34 cellular contexts compared by ENCODE assay signal in genomic region chr12:127942981-127943380, GRCh38.
"Had no signal": no experiment of that assay in that cellular context is flagged by ENCODE, and none has a peak within 500 bp of the region (broad histone marks: within the 10 kb centered on the region; RNA-seq: fewer than 3 reads in every experiment).

No MANE protein-coding gene starts in this region.

- H3K27me3 ChIP-seq: MG63 had no signal

- H3K9ac ChIP-seq: KMS-11 had no signal

- H3K4me2 ChIP-seq: KMS-11 had no signal

- H3K27ac ChIP-seq: KMS-11 had no signal

- H3K36me3 ChIP-seq: MG63 had no signal

- H3K4me3 ChIP-seq: MG63 had no signal

- DNase-seq: Karpas-422, Kasumi-1, MG63, MM.1S, MV-4-11, NCI-H1048, NCI-H1092, NCI-H1092 treated with DMSO at 0.1 percent for 48 hours, NCI-H1105, NCI-H1105 treated with DMSO at 0.1 percent for 48 hours, NCI-H1417, NCI-H1417 treated with DMSO at 0.1 percent for 48 hours, NCI-H1436, NCI-H1436 treated with DMSO at 0.1 percent for 48 hours, NCI-H146, NCI-H1694, NCI-H1694 treated with DMSO at 0.1 percent for 48 hours, NCI-H187, NCI-H187 treated with DMSO at 0.1 percent for 48 hours, NCI-H1930, NCI-H2029, NCI-H2029 treated with DMSO at 0.1 percent for 48 hours, NCI-H2081, NCI-H2081 treated with DMSO at 0.1 percent for 48 hours, NCI-H2107, NCI-H2171, NCI-H2171 treated with DMSO at 0.1 percent for 48 hours, NCI-H2227 treated with DMSO at 0.1 percent for 48 hours, NCI-H226, NCI-H345, NCI-H446, NCI-H446 treated with DMSO at 0.1 percent for 48 hours, NCI-H510A had no signal
